ENCODE assay signal across 7 cellular contexts in genomic region chr22:48846200-48846599, GRCh38.
"Had no signal": no experiment of that assay in that cellular context is flagged by ENCODE, and none has a peak within 500 bp of the region (broad histone marks: within the 10 kb centered on the region; RNA-seq: fewer than 3 reads in every experiment).

No MANE protein-coding gene starts in this region.

- H3K4me3 Mint-ChIP-seq: GM23338, H9, HFFc6, IgD-negative memory B cell had no signal

- H3K9me3 Mint-ChIP-seq: H9 had no signal

- H3K27ac Mint-ChIP-seq: GM23338, H9, HFFc6, IgD-negative memory B cell had no signal

- H3K27ac ChIP-seq: HL-60 had no signal

- H3K4me1 Mint-ChIP-seq: GM23338, IgD-negative memory B cell had no signal

- H3K4me3 ChIP-seq: GM23338 had no signal

- DNase-seq: H9, HCEC 1CT, HFFc6, KBM-7 had no signal
